12 cellular contexts compared by ENCODE assay signal in the genomic region with DNA sequence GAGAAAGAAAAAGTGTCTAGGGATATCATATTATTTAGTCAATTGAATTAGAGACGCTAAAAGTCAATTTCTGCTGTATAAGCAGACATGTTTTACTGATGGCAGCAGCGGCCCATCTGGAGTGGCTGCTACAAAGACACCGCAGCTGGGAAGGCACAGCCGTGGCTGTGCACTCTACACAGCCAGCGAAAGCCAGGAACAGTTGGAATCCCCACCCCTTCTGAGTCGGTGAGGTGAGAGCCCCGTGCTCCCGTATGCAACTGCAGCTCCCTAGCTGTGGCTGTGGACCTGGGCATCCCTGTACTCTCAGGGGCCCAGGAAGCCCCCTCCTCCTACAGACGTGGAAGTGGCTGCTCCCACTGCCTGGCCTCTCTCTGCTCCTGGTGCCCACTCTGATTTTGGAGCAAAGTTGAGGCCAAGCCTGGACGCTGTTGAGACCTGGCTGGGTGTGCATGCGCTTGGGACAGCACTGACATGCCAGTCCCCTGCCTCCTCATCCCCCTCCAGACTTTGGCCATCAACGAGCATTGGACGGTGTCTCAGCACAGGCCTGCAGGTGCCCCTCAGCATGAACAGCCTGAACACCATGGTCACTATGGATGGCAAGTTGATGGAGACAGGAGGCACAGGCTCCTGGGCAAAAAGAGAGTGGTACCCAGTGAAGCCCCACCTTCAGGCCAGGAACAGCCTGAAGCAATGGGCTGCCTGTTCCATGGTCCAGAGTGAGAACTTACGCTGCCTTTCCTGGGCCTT.
A peak's percentile ranks its signal among the peaks of the same experiment; 100 is the strongest.
DNase-seq lines count a peak whose midpoint lies in the region; ATAC-seq and TF ChIP-seq lines count a peak whose summit lies in the region.
"Had no signal": no experiment of that assay in that cellular context is flagged by ENCODE, and none has a peak within 500 bp of the region (broad histone marks: within the 10 kb centered on the region; RNA-seq: fewer than 3 reads in every experiment).

No MANE protein-coding gene starts in this region.

- TF ChIP-seq CTCF in WERI-Rb-1 (IDR thresholded peaks at IDR 0.05; ENCODE audit: low read depth, low read length) (no peak), glutamatergic neuron (IDR thresholded peaks at IDR 0.05; ENCODE audit: partially characterized antibody, unreplicated experiment) (no peak)

- DNase-seq in NCI-H510A treated with DMSO at 0.1 percent for 48 hours (lab: John Stamatoyannopoulos, UW) (peak; percentile 39), WERI-Rb-1 (peak; percentile 74), glutamatergic neuron (peak; percentile 68), KG1 (lab: John Stamatoyannopoulos, UW) (no peak)
- DNase-seq: CD4-positive, CD25-positive, alpha-beta regulatory T cell; DMS53; HCEC 1CT; HFFc6 had no signal

- peaks cover 6% of the 10 kb centered on the region for H3K36me3 Mint-ChIP-seq in glutamatergic neuron (ENCODE audit: unreplicated experiment)
- H3K36me3 Mint-ChIP-seq: CD4-positive, CD25-positive, alpha-beta regulatory T cell had no signal

- H3K27ac Mint-ChIP-seq in glutamatergic neuron (ENCODE audit: unreplicated experiment) = peak overlapping the region; percentile 71
- H3K27ac Mint-ChIP-seq: CD4-positive, CD25-positive, alpha-beta regulatory T cell; HFFc6 had no signal

- no peak overlapping the region for H3K4me3 Mint-ChIP-seq in glutamatergic neuron (ENCODE audit: unreplicated experiment)
- H3K4me3 Mint-ChIP-seq: CD4-positive, CD25-positive, alpha-beta regulatory T cell; HFFc6 had no signal

- H3K4me3 ChIP-seq in WERI-Rb-1 (ENCODE audit: low read depth, low read length) = no peak overlapping the region
- H3K4me3 ChIP-seq: A549, BLaER1 had no signal

- H3K4me1 Mint-ChIP-seq in glutamatergic neuron (ENCODE audit: low read depth, unreplicated experiment) = peaks cover 4% of the 10 kb centered on the region
- H3K4me1 Mint-ChIP-seq: CD4-positive, CD25-positive, alpha-beta regulatory T cell had no signal

- no peaks in the 10 kb centered on the region for H3K27me3 ChIP-seq in WERI-Rb-1 (ENCODE audit: insufficient read depth, low read depth, severe bottlenecking)
- H3K27me3 ChIP-seq: BLaER1 had no signal

- no peak overlapping the region for H3K27ac ChIP-seq in WERI-Rb-1
- H3K27ac ChIP-seq: A549, BLaER1 had no signal

- ATAC-seq in HG03045 (IDR thresholded peaks at IDR 0.05; ENCODE audit: unreplicated experiment) (no peak), HG03460 (IDR thresholded peaks at IDR 0.05; ENCODE audit: unreplicated experiment) (no peak)
- ATAC-seq: A549 had no signal

- H3K9me3 ChIP-seq in WERI-Rb-1 (ENCODE audit: severe bottlenecking) = no peaks in the 10 kb centered on the region
- H3K9me3 ChIP-seq: A549 had no signal

- no peaks in the 10 kb centered on the region for H3K36me3 ChIP-seq in WERI-Rb-1
- H3K36me3 ChIP-seq: BLaER1 had no signal

- peaks cover 5% of the 10 kb centered on the region for H3K9me3 Mint-ChIP-seq in glutamatergic neuron (ENCODE audit: unreplicated experiment)

- H3K27me3 Mint-ChIP-seq in glutamatergic neuron (ENCODE audit: unreplicated experiment) = peaks cover 9% of the 10 kb centered on the region
- H3K27me3 Mint-ChIP-seq: CD4-positive, CD25-positive, alpha-beta regulatory T cell had no signal
